Comparison of ENCODE assay signal across 15 cellular contexts in the genomic region with DNA sequence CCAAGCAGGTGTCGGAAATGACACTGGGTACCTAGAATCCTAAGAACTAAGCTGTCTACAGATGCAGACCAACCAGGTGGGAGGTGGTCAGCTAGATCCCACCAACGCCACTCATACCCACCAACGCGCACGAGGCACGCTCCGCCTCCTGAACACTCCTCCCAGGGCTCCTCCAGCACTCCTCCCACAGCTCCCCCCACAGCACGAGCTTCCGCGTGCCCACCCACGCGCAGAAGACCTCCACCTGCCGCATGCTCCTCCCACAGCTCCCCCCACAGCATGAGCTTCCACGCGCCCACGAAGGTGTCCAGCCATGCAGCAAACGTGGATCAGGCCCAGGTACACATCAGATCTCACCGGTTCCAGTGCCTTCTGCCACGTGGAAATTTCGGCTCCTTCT.
A peak's percentile ranks its signal among the peaks of the same experiment; 100 is the strongest.
DNase-seq lines count a peak whose midpoint lies in the region; TF ChIP-seq lines count a peak whose summit lies in the region.
"Had no signal": no experiment of that assay in that cellular context is flagged by ENCODE, and none has a peak within 500 bp of the region (broad histone marks: within the 10 kb centered on the region; RNA-seq: fewer than 3 reads in every experiment).

No MANE protein-coding gene starts in this region.

- no peak overlapping the region for H3K4ac ChIP-seq in neuronal stem cell (ENCODE audit: low read length)

- no peak overlapping the region for H2AK5ac ChIP-seq in neuronal stem cell (ENCODE audit: low read depth, low read length)

- H2BK15ac ChIP-seq in neuronal stem cell (ENCODE audit: low read length) = no peak overlapping the region

- H3K9ac ChIP-seq in BLaER1 = no peak overlapping the region
- peak overlapping the region; percentile 83; the same call in 1 of the 2 replicates for H3K9ac ChIP-seq in OCI-LY1 (ENCODE audit: low read length)
- no peak overlapping the region for H3K9ac ChIP-seq in neuronal stem cell (ENCODE audit: low read depth, low read length, poor library complexity)

- WGBS in neuronal stem cell (ENCODE audit: extremely low coverage in 2 of 2, insufficient read length in 2 of 2, insufficient replicate concordance in 1 of 2), 2 donors = no CpG with 5 or more reads among the region's 20 CpGs
- WGBS in stomach, 5 donors = 91 to 95% (median 94%) methylated on average over 18 to 20 of the region's 20 CpGs

- peak overlapping the region; percentile 20 for H3K18ac ChIP-seq in neuronal stem cell (ENCODE audit: low read length)

- no peak overlapping the region for H2BK120ac ChIP-seq in neuronal stem cell (ENCODE audit: low read depth, low read length)

- H3K4me1 ChIP-seq in BLaER1 (peaks cover 93% of the 10 kb centered on the region), OCI-LY1 (ENCODE audit: insufficient read depth, low read length, severe bottlenecking) (peaks cover 74% of the 10 kb centered on the region), left ventricle myocardium inferior (peaks cover 34% of the 10 kb centered on the region), neuronal stem cell (ENCODE audit: control insufficient read depth in 2 of 2, insufficient read depth in 1 of 2, low read depth in 1 of 2, low read length in 2 of 2) (peaks cover 9 to 14% of the 10 kb centered on the region in 2 donors), stomach (peaks cover under 1 to 27% (median 18%) of the 10 kb centered on the region in 4 donors), vagina (peaks cover 12% of the 10 kb centered on the region)

- no peak overlapping the region for H2BK12ac ChIP-seq in neuronal stem cell (ENCODE audit: low read length)

- H3K23ac ChIP-seq in neuronal stem cell (ENCODE audit: low read depth, low read length, poor library complexity) = peak overlapping the region; percentile 32

- no peak overlapping the region for H4K8ac ChIP-seq in neuronal stem cell (ENCODE audit: low read depth, low read length)

- H3K4me3 ChIP-seq in BLaER1 (0 out of 2 replicates have a peak overlapping the region, but pooled peaks have one; percentile 55), OCI-LY1 (ENCODE audit: low read depth, low read length, poor library complexity, severe bottlenecking) (peak overlapping the region; percentile 61), left ventricle myocardium inferior (no peak overlapping the region), neuronal stem cell (ENCODE audit: low read length in 2 of 2) (no peak overlapping the region), stomach (no peak overlapping the region), vagina (no peak overlapping the region)

- H3K9me2 ChIP-seq in OCI-LY1 (ENCODE audit: low read depth, low read length) = no peaks in the 10 kb centered on the region

- DNase-seq in left ventricle myocardium inferior (peak; percentile 3), neuronal stem cell (ENCODE audit: low spot score) (no peak), stomach (no peak), NCI-H2107 treated with DMSO at 0.1 percent for 48 hours (lab: John Stamatoyannopoulos, UW; ENCODE audit: unreplicated experiment) (no peak), NCI-H524 treated with DMSO at 0.1 percent for 48 hours (lab: John Stamatoyannopoulos, UW) (no peak), vagina (ENCODE audit: extremely low spot score in 2 of 2) (no peak)
- DNase-seq: anterior cingulate cortex, DMS53, HFFc6, NCI-H1694 treated with DMSO at 0.1 percent for 48 hours, NCI-H510A treated with DMSO at 0.1 percent for 48 hours, T-helper 1 cell had no signal

- no peaks in the 10 kb centered on the region for H3K9me3 ChIP-seq in BLaER1
- no peaks in the 10 kb centered on the region for H3K9me3 ChIP-seq in OCI-LY1 (ENCODE audit: low read length)
- no peaks in the 10 kb centered on the region for H3K9me3 ChIP-seq in left ventricle myocardium inferior (replicated peaks)
- peaks cover 0 to 3% of the 10 kb centered on the region in 2 donors for H3K9me3 ChIP-seq in neuronal stem cell (replicated peaks in 1 of 2; ENCODE audit: control insufficient read depth in 2 of 2, insufficient read depth in 1 of 2, low read depth in 1 of 2, low read length in 2 of 2)
- no peaks in the 10 kb centered on the region for H3K9me3 ChIP-seq in stomach
- no peaks in the 10 kb centered on the region for H3K9me3 ChIP-seq in vagina
- H3K9me3 ChIP-seq: esophagus muscularis mucosa had no signal

- H4K91ac ChIP-seq in neuronal stem cell (ENCODE audit: low read depth, low read length, poor library complexity) = no peak overlapping the region

- intact Hi-C loops in left ventricle myocardium inferior (cut with micrococcal nuclease) (no loop called here), stomach (cut with DNase I; ENCODE audit: low total_unique reads) (no loop called here), vagina (cut with DNase I) (no loop called here)

- H4K20me1 ChIP-seq in BLaER1 (peaks cover 93% of the 10 kb centered on the region), OCI-LY1 (ENCODE audit: insufficient read depth, low read length) (no peaks in the 10 kb centered on the region)

- H3K79me1 ChIP-seq in neuronal stem cell (ENCODE audit: low read depth, low read length) = peaks cover 8% of the 10 kb centered on the region

- no peak for TF ChIP-seq EP300 in stomach (IDR thresholded peaks at IDR 0.05)

- H2AFZ ChIP-seq in OCI-LY1 (ENCODE audit: low read length) = no peak overlapping the region
- H2AFZ ChIP-seq in neuronal stem cell (ENCODE audit: low read length) = no peak overlapping the region

- H3K27ac ChIP-seq in BLaER1 (peak overlapping the region; percentile 83), OCI-LY1 (ENCODE audit: low read depth, low read length, poor library complexity, severe bottlenecking) (peak overlapping the region; percentile 97), left ventricle myocardium inferior (replicated peaks) (no peak overlapping the region), neuronal stem cell (replicated peaks; ENCODE audit: low read length) (no peak overlapping the region), stomach (no peak overlapping the region), vagina (no peak overlapping the region)

- H3K36me3 ChIP-seq in BLaER1 (no peaks in the 10 kb centered on the region), OCI-LY1 (ENCODE audit: insufficient read depth, low read length) (peaks cover 7% of the 10 kb centered on the region), left ventricle myocardium inferior (no peaks in the 10 kb centered on the region), neuronal stem cell (replicated peaks in 1 of 2; ENCODE audit: control insufficient read depth in 2 of 2, insufficient read depth in 2 of 2, low read length in 2 of 2) (no peaks in the 10 kb centered on the region), stomach (no peaks in the 10 kb centered on the region), vagina (no peaks in the 10 kb centered on the region)
- H3K36me3 ChIP-seq: esophagus muscularis mucosa had no signal

- TF ChIP-seq POLR2A in stomach (IDR thresholded peaks at IDR 0.05) = no peak
- TF ChIP-seq POLR2A in vagina (IDR thresholded peaks at IDR 0.05) = no peak

- peaks cover 4% of the 10 kb centered on the region; the same call in 1 of the 2 replicates for H3K79me2 ChIP-seq in OCI-LY1 (ENCODE audit: insufficient read depth, low read length)

- H3K4me2 ChIP-seq in BLaER1 = peak overlapping the region; percentile 89
- peak overlapping the region; percentile 77 for H3K4me2 ChIP-seq in OCI-LY1 (ENCODE audit: low read length)
- H3K4me2 ChIP-seq in neuronal stem cell (ENCODE audit: insufficient read depth, low read length, poor library complexity, severe bottlenecking) = no peak overlapping the region

- TF ChIP-seq CTCF in OCI-LY1 (IDR thresholded peaks at IDR 0.05; ENCODE audit: low read length) = no peak
- no peak for TF ChIP-seq CTCF in left ventricle myocardium inferior (IDR thresholded peaks at IDR 0.05; ENCODE audit: borderline replicate concordance)
- no peak for TF ChIP-seq CTCF in stomach (IDR thresholded peaks at IDR 0.05)
- no peak for TF ChIP-seq CTCF in vagina (IDR thresholded peaks at IDR 0.05)

- peaks cover 8% of the 10 kb centered on the region for H3F3A ChIP-seq in OCI-LY1 (ENCODE audit: insufficient read depth, low read length)

- no peak overlapping the region for H2BK5ac ChIP-seq in neuronal stem cell (ENCODE audit: low read length)

- H3K27me3 ChIP-seq in BLaER1 (no peaks in the 10 kb centered on the region), OCI-LY1 (ENCODE audit: insufficient read depth, low read length) (no peaks in the 10 kb centered on the region), left ventricle myocardium inferior (ENCODE audit: low read depth) (no peaks in the 10 kb centered on the region), neuronal stem cell (ENCODE audit: control insufficient read depth in 3 of 3, insufficient read depth in 3 of 3, low read depth in 1 of 3, low read length in 3 of 3) (no peaks in the 10 kb centered on the region), stomach (no peaks in the 10 kb centered on the region), vagina (no peaks in the 10 kb centered on the region)
- H3K27me3 ChIP-seq: esophagus muscularis mucosa had no signal

- peak overlapping the region; percentile 49 for H3K14ac ChIP-seq in neuronal stem cell (ENCODE audit: low read length)

Comparison
In these comparisons a context has a peak if more than half of its experiments do, and no peak if none do; other contexts are left out.
1. H3K27ac ChIP-seq: peak in BLaER1 (single experiment) and OCI-LY1 (single experiment); none in left ventricle myocardium inferior (single experiment), neuronal stem cell (single experiment), stomach (0 of 5) and vagina (single experiment).
2. H3K4me3 ChIP-seq: peak in BLaER1 (single experiment) and OCI-LY1 (single experiment); none in left ventricle myocardium inferior (single experiment), neuronal stem cell (0 of 2), stomach (0 of 4) and vagina (0 of 2).